In genomic region chr2:20652673-20653575, GRCh38 we compare ENCODE assay signal across 1 cellular context.
TF ChIP-seq lines count a peak whose summit lies in the region.

No MANE protein-coding gene starts in this region.

TF ChIP-seq in A549, 52 proteins besides CTCF, POLR2A, EP300 and RAD21 (continued from another document):
- TF ChIP-seq CEBPB (IDR thresholded peaks at IDR 0.05), result no peak
